ENCODE assay signal across 13 cellular contexts in genomic region chr4:794911-795725, GRCh38. TPM values are rescaled to one million over a fixed set of nuclear protein-coding genes. Genes with fewer than 3 reads are reported as not detected.
DNase-seq lines count a peak whose midpoint lies in the region; ATAC-seq, FAIRE-seq and TF ChIP-seq lines count a peak whose summit lies in the region.
"Had no signal": no experiment of that assay in that cellular context is flagged by ENCODE, and none has a peak within 500 bp of the region (broad histone marks: within the 10 kb centered on the region; RNA-seq: fewer than 3 reads in every experiment).

No MANE protein-coding gene starts in this region.

- TF ChIP-seq CTCF in K562 (IDR thresholded peaks at IDR 0.05 in 2 of 3, conservative IDR thresholded peaks at IDR 0.05 in 1 of 3; ENCODE audit: insufficient read depth in 2 of 3, low read depth in 1 of 3, low read length in 3 of 3) (no peak), mesothelial cell of epicardium (IDR thresholded peaks at IDR 0.05; ENCODE audit: unreplicated experiment) (no peak)

- 26% methylated on average over 51 of the region's 71 CpGs for WGBS in K562 (ENCODE audit: insufficient coverage, low coverage, missing lambda C conversion rate)

- H3K4me3 ChIP-seq in BLaER1 (no peak overlapping the region), H7 (ENCODE audit: insufficient read depth, low read depth, low read length) (peak overlapping the region; percentile 24; the same call in 1 of the 2 replicates), K562 (no peak overlapping the region)
- H3K4me3 ChIP-seq: lung, SJSA1 had no signal

- intact Hi-C loops in K562 (cut with micrococcal nuclease) = no loop called here

- POLR2A ChIA-PET in K562 (lab: Yijun Ruan, JAX) = interaction anchor here (2.5 kb wide), 1 partner anchor 13 kb away, joined by 15 read pairs; no protein-coding TSS in a partner anchor

- H3K9me3 ChIP-seq in BLaER1 = no peaks in the 10 kb centered on the region
- H3K9me3 ChIP-seq in K562 (replicated peaks; ENCODE audit: control insufficient read depth, insufficient read depth, low read depth, low read length) = no peaks in the 10 kb centered on the region
- H3K9me3 ChIP-seq: SJSA1, tibial nerve had no signal

- no TSS peak for BruUV-seq in K562 (replicated peaks; lab: Mats Ljungman, UMichigan)

- H3K27me3 Mint-ChIP-seq in mesothelial cell of epicardium (ENCODE audit: low read depth) = peaks cover 52% of the 10 kb centered on the region

- H3K4me2 ChIP-seq in BLaER1 (peak overlapping the region; percentile 85), K562 (ENCODE audit: insufficient read depth, low read length) (no peak overlapping the region)

- H3K27ac ChIP-seq in BLaER1 (no peak overlapping the region), K562 (ENCODE audit: extremely low read depth, low read depth, low read length) (no peak overlapping the region)
- H3K27ac ChIP-seq: SJSA1, tibial nerve had no signal

- no peak for FAIRE-seq in K562 (lab: Jason Lieb, UNC)
- FAIRE-seq: endometrium had no signal

- H3K9ac ChIP-seq in BLaER1 (no peak overlapping the region), K562 (ENCODE audit: insufficient read depth in 1 of 2, low read depth in 2 of 2, low read length in 2 of 2) (peak overlapping the region in 1 of 2 experiments; percentile 20; a peak in 1 of 4 replicates)

- no peaks in the 10 kb centered on the region; the same call in 1 of the 2 replicates for H4K20me1 ChIP-seq in BLaER1
- 0 out of 2 replicates have a peak, but pooled peaks cover 3% of the 10 kb centered on the region for H4K20me1 ChIP-seq in K562 (replicated peaks; ENCODE audit: control insufficient read depth, insufficient read depth, low read length)

- H3K36me3 Mint-ChIP-seq in mesothelial cell of epicardium = no peaks in the 10 kb centered on the region

- DNase-seq in H7 (peak; percentile 81), K562 (ENCODE audit: extremely low read depth in 1 of 4, low spot score in 3 of 4) (peak in 2 of 4 experiments; percentile 27 to 35), mesothelial cell of epicardium (ENCODE audit: low spot score in 2 of 2, unreplicated experiment in 2 of 2) (no peak), COLO829 (ENCODE audit: low spot score) (no peak), SHP77 (lab: John Stamatoyannopoulos, UW) (no peak), GDM1 (lab: John Stamatoyannopoulos, UW) (no peak), GM19240 (ENCODE audit: insufficient read length, low spot score) (no peak)
- DNase-seq: DND-41 had no signal

- in situ Hi-C loops in K562 (cut with MboI) = no loop called here

- H3K9me3 Mint-ChIP-seq in mesothelial cell of epicardium = no peaks in the 10 kb centered on the region

- no peak overlapping the region for H2AFZ ChIP-seq in K562 (ENCODE audit: low read depth, low read length)

- TF ChIP-seq POLR2A in K562 (conservative IDR thresholded peaks at IDR 0.05) = no peak

- H3K36me3 ChIP-seq in BLaER1 (no peaks in the 10 kb centered on the region), H7 (replicated peaks; ENCODE audit: control insufficient read depth, insufficient read depth, low read length) (no peaks in the 10 kb centered on the region), K562 (ENCODE audit: control insufficient read depth, insufficient read depth, low read length) (no peaks in the 10 kb centered on the region)
- H3K36me3 ChIP-seq: SJSA1, tibial nerve had no signal

- H3K27ac Mint-ChIP-seq in mesothelial cell of epicardium = no peak overlapping the region

- H3K4me1 Mint-ChIP-seq in mesothelial cell of epicardium = peaks cover 12% of the 10 kb centered on the region

- ATAC-seq in K562 = no peak

- H3K4me1 ChIP-seq in BLaER1 (peaks cover 37% of the 10 kb centered on the region), K562 (replicated peaks in 1 of 2; ENCODE audit: control insufficient read depth in 2 of 2, insufficient read depth in 2 of 2, low read length in 2 of 2) (peaks cover 0 to 51% of the 10 kb centered on the region in 2 experiments; a peak in 3 of 5 replicates)
- H3K4me1 ChIP-seq: SJSA1 had no signal

- TF ChIP-seq EP300 in K562 (IDR thresholded peaks at IDR 0.05; ENCODE audit: low read length) = no peak

- TF ChIP-seq RAD21 in K562 (CRISPR knock-in tag; conservative IDR thresholded peaks at IDR 0.05 in 1 of 2, IDR thresholded peaks at IDR 0.05 in 1 of 2) = no peak

- H3K9me1 ChIP-seq in K562 (ENCODE audit: control insufficient read depth, insufficient read depth, low read length) = no peaks in the 10 kb centered on the region

- H3K79me2 ChIP-seq in K562 (ENCODE audit: control insufficient read depth, insufficient read depth, low read length) = no peaks in the 10 kb centered on the region

- CTCF ChIA-PET in K562 (lab: Yijun Ruan, JAX; ENCODE audit: low intra/inter-chr PET ratio) = no interaction called here

- peaks cover 35% of the 10 kb centered on the region for H3K27me3 ChIP-seq in BLaER1
- H3K27me3 ChIP-seq in H7 (ENCODE audit: control insufficient read depth, insufficient read depth, low read length) = peaks cover 18% of the 10 kb centered on the region; the same call in 1 of the 2 replicates
- H3K27me3 ChIP-seq in K562 (ENCODE audit: control insufficient read depth in 2 of 2, insufficient read depth in 2 of 2, low read length in 2 of 2) = peaks cover 15 to 40% of the 10 kb centered on the region in 2 experiments

- peak overlapping the region; percentile 47 for H3K4me3 Mint-ChIP-seq in mesothelial cell of epicardium

TF ChIP-seq in K562, 482 proteins besides CTCF, POLR2A, EP300 and RAD21:
- 0 out of 2 replicates have a peak, but pooled peaks have one; percentile 4 for TF ChIP-seq EGR1 (conservative IDR thresholded peaks at IDR 0.05)
- no peak for TF ChIP-seq KDM1A (IDR thresholded peaks at IDR 0.05)
- TF ChIP-seq ZNF740 (CRISPR knock-in tag; IDR thresholded peaks at IDR 0.05) = peak; percentile 74
- TF ChIP-seq ZNF740 (tag; IDR thresholded peaks at IDR 0.05) = no peak

RNA-seq across cellular contexts. Expression of gene CPLX1, which starts 30.8 kb away (rescaled TPM):
- total RNA-seq in H7 (2014; rRNA removed; shearing (Covaris generic)) = 0.15 and 0.62 TPM in 2 replicates
- 1.1 and 1.5 TPM in 2 replicates for total RNA-seq in K562 (2011; cell fraction: chromatin; rRNA removed; ENCODE audit: low replicate concordance)
- total RNA-seq in K562 (2011; cell fraction: nucleolus; rRNA removed) = 0.92 and 1.3 TPM in 2 replicates
- total RNA-seq in K562 (2011; cell fraction: nucleoplasm; rRNA removed) = 0.61 and 0.73 TPM in 2 replicates
- total RNA-seq in K562 (2014; rRNA removed) (0.61 and 1.00 TPM in 2 replicates), K562 (2014; rRNA removed; fragmentation: Illumina TruSeq; extraction: Trizol) (not detected in 2 replicates), K562 (2015; rRNA removed; fragmentation: Illumina TruSeq; extraction: Trizol) (0.07 and 0.23 TPM in 2 replicates), K562 (2021) (2.1 and 3.3 TPM in 2 replicates), mesothelial cell of epicardium (4.5 to 4.7 TPM (median 4.6 TPM) in 3 replicates)
- polyA plus RNA-seq in K562 (2011; rRNA removed) (0.17 and 0.23 TPM in 2 replicates), K562 (2014; fragmentation: Illumina TruSeq; extraction: Trizol) (0.12 and 0.21 TPM in 2 replicates), K562 (2014; fragmentation: Nextera tagmentation; extraction: Ambion mirVana) (under 1 TPM in 1 of 2 experiments, not detected in 1; 0.03 TPM), K562 (2014; rRNA removed) (0.55 and 1.3 TPM in 2 replicates)
- polyA plus RNA-seq in K562 (2011; cell fraction: cytosol; rRNA removed) = 0.04 and 0.33 TPM in 2 replicates
- polyA plus RNA-seq in K562 (2011; cell fraction: nucleus; rRNA removed) = 1.2 and 4.9 TPM in 2 replicates
- 0.50 and 1.6 TPM in 2 replicates for polyA plus RNA-seq in K562 (2012)
- polyA minus RNA-seq in K562 (2011; rRNA and poly(A)+ RNA removed) = 0.18 TPM in 1 of 2 replicates, not detected in the other
- polyA minus RNA-seq in K562 (2011; cell fraction: cytosol; rRNA and poly(A)+ RNA removed) = 2.2 TPM in 1 of 2 replicates, not detected in the other
- polyA minus RNA-seq in K562 (2011; cell fraction: nucleus; rRNA and poly(A)+ RNA removed) = 0.27 TPM in 1 of 2 replicates, not detected in the other
- total RNA-seq: SJSA1 had no signal
